1 cellular context compared by ENCODE assay signal in genomic region chr10:103367379-103367781, GRCh38.
TF ChIP-seq lines count a peak whose summit lies in the region.

No MANE protein-coding gene starts in this region.

TF ChIP-seq in GM12878, 131 proteins besides CTCF, POLR2A, EP300 and RAD21:
- TF ChIP-seq JUND (IDR thresholded peaks at IDR 0.05; ENCODE audit: low read depth, low read length) (0 out of 2 replicates have a peak, but pooled peaks have one; percentile 2), RELB (IDR thresholded peaks at IDR 0.05; ENCODE audit: low read depth) (peak; percentile 64; the same call in 1 of the 2 replicates), CREM (IDR thresholded peaks at IDR 0.05; ENCODE audit: low read depth) (no peak), NBN (IDR thresholded peaks at IDR 0.05) (peak; percentile 95), ZBTB40 (IDR thresholded peaks at IDR 0.05; ENCODE audit: borderline replicate concordance) (peak; percentile 79; the same call in 1 of the 2 replicates), SMAD1 (IDR thresholded peaks at IDR 0.05; ENCODE audit: low read depth, partially characterized antibody) (peak; percentile 80), MLLT1 (IDR thresholded peaks at IDR 0.05) (peak; percentile 100), IRF5 (IDR thresholded peaks at IDR 0.05; ENCODE audit: borderline replicate concordance) (no peak), IKZF2 (IDR thresholded peaks at IDR 0.05) (no peak), ZNF384 (IDR thresholded peaks at IDR 0.05; ENCODE audit: borderline replicate concordance, low read depth, low read length) (peak; percentile 50; the same call in 1 of the 2 replicates)
